8 cellular contexts compared by ENCODE assay signal in genomic region chr18:41955688-41956087, GRCh38. TPM values are rescaled to one million over a fixed set of nuclear protein-coding genes. Genes with fewer than 3 reads are reported as not detected.
DNase-seq lines count a peak whose midpoint lies in the region; ATAC-seq and TF ChIP-seq lines count a peak whose summit lies in the region.

No MANE protein-coding gene starts in this region.

- DNase-seq in CD1c-positive myeloid dendritic cell (ENCODE audit: extremely low spot score) (peak; percentile 6), LNCaP clone FGC (ENCODE audit: low read depth) (no peak), colonic mucosa (no peak)
- no peak for DNase-seq in naive thymus-derived CD8-positive, alpha-beta T cell
- DNase-seq in activated CD4-positive, alpha-beta T cell treated with anti-CD3 and anti-CD28 coated beads for 1 hour: no peak
- DNase-seq in effector CD4-positive, alpha-beta T cell: no peak

- H3K9me3 Mint-ChIP-seq in naive thymus-derived CD8-positive, alpha-beta T cell: no peaks in the 10 kb centered on the region

- peaks cover 9 to 31% (median 27%) of the 10 kb centered on the region in 3 donors for H3K36me3 Mint-ChIP-seq in naive thymus-derived CD8-positive, alpha-beta T cell

- H3K27ac ChIP-seq in colonic mucosa: peak overlapping the region; percentile 54

- H3K9me3 ChIP-seq in colonic mucosa: no peaks in the 10 kb centered on the region

- peaks cover 25 to 50% (median 48%) of the 10 kb centered on the region in 4 donors for H3K4me1 Mint-ChIP-seq in naive thymus-derived CD8-positive, alpha-beta T cell

- peaks cover 0 to 6% (median 2%) of the 10 kb centered on the region in 5 donors for H3K27me3 Mint-ChIP-seq in naive thymus-derived CD8-positive, alpha-beta T cell

- intact Hi-C loops in colonic mucosa (cut with DNase I): no loop called here

- H3K36me3 ChIP-seq in colonic mucosa: no peaks in the 10 kb centered on the region

- POLR2A ChIA-PET in naive thymus-derived CD8-positive, alpha-beta T cell (lab: Charles Lee): interaction anchor here (0.8 kb wide), 1 partner anchor 10 kb away, joined by 5 read pairs; no protein-coding TSS in a partner anchor

- peak overlapping the region; percentile 99 to 100 (median 100) for H3K4me3 Mint-ChIP-seq in naive thymus-derived CD8-positive, alpha-beta T cell

- no peaks in the 10 kb centered on the region for H3K27me3 ChIP-seq in colonic mucosa

- H3K4me3 ChIP-seq in LNCaP clone FGC (ENCODE audit: low read depth, low read length) (peak overlapping the region; percentile 91), colonic mucosa (peak overlapping the region; percentile 70)

- ATAC-seq in naive thymus-derived CD8-positive, alpha-beta T cell: no peak
- no peak for ATAC-seq in GM19351 (IDR thresholded peaks at IDR 0.05; ENCODE audit: unreplicated experiment)
- ATAC-seq in HG03196 (IDR thresholded peaks at IDR 0.05; ENCODE audit: unreplicated experiment): no peak

- TF ChIP-seq CTCF in LNCaP clone FGC (IDR thresholded peaks at IDR 0.05; ENCODE audit: control insufficient read depth, extremely low read depth, insufficient read depth) (no peak), colonic mucosa (IDR thresholded peaks at IDR 0.05) (no peak)

- no peaks in the 10 kb centered on the region for H3K4me1 ChIP-seq in colonic mucosa

- H3K9ac ChIP-seq in colonic mucosa (ENCODE audit: low read depth in 2 of 2, low read length in 2 of 2): peak overlapping the region; percentile 65 to 90

- peak overlapping the region; percentile 95 to 100 (median 99) for H3K27ac Mint-ChIP-seq in naive thymus-derived CD8-positive, alpha-beta T cell

RNA-seq across cellular contexts. Expression of gene PIK3C3, which starts 0.7 kb away (rescaled TPM):
- 10 to 100 TPM; 32.0 to 40.3 TPM for total RNA-seq in colonic mucosa
- total RNA-seq in naive thymus-derived CD8-positive, alpha-beta T cell: 10 to 100 TPM; 67.9 to 73.0 TPM
- 10 to 100 TPM; 25.1 to 38.8 (median 35.0) TPM for polyA plus RNA-seq in naive thymus-derived CD8-positive, alpha-beta T cell
